17 cellular contexts compared by ENCODE assay signal in the genomic region with DNA sequence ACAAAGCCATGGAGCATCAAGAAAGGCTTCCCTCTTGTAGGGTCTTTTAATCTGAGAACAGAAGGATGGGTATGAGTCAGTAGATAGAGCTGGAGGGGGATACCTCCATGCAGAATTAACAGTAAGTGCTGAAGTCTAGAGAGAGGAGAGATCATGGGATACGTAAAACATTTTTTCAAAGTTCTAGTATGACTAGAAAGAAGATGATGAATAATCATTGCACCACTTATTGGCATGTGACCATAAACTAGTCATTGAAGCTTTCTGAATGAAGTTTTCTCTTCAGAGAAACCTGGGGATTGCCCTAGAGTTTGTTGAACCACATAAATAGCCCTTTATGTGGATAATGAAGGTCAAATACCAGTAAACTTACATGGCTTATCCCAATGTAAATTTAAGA. TPM values are rescaled to one million over a fixed set of nuclear protein-coding genes. Genes with fewer than 3 reads are reported as not detected.
"Had no signal": no experiment of that assay in that cellular context is flagged by ENCODE, and none has a peak within 500 bp of the region (broad histone marks: within the 10 kb centered on the region; RNA-seq: fewer than 3 reads in every experiment).

No MANE protein-coding gene starts in this region.

- H3K4me3 ChIP-seq: esophagus muscularis mucosa, right atrium auricular region, sigmoid colon, skin epidermis, testis, tibial nerve, upper lobe of right lung had no signal

- DNase-seq: effector memory CD4-positive, alpha-beta T cell; head of caudate nucleus; hippocampal formation; naive thymus-derived CD8-positive, alpha-beta T cell; sigmoid colon; stimulated activated CD4-positive, alpha-beta T cell treated with anti-CD3 and anti-CD28 coated beads, Interleukin-2, amount 100 ng/mL, for 24 hours; stimulated activated CD4-positive, alpha-beta T cell treated with anti-CD3 and anti-CD28 coated beads, Interleukin-4, amount 100 ng/mL, for 4 hours; stimulated activated naive B cell treated with anti-CD40 and anti-IgM and Interleukin-4, amounts not matched to agents 10 μg/mL and 1 μg/mL and 100 μg/mL, for 72 hours; stimulated activated naive CD8-positive, alpha-beta T cell treated with anti-CD3 and anti-CD28 coated beads, Interleukin-15, amount 100 ng/mL, for 72 hours; testis; upper lobe of right lung had no signal

- FAIRE-seq: endometrium had no signal

- H3K36me3 ChIP-seq: esophagus muscularis mucosa, neutrophil, right atrium auricular region, sigmoid colon, tibial nerve, upper lobe of right lung had no signal

- H3K27me3 ChIP-seq: esophagus muscularis mucosa, neutrophil, right atrium auricular region, sigmoid colon, testis, tibial nerve, upper lobe of right lung had no signal

RNA-seq across cellular contexts. Expression of gene PTPRD, which starts 48.6 kb away (rescaled TPM):
- total RNA-seq: naive thymus-derived CD8-positive, alpha-beta T cell had no signal
- polyA plus RNA-seq: naive thymus-derived CD8-positive, alpha-beta T cell had no signal
